10 cellular contexts compared by ENCODE assay signal in genomic region chr9:69548676-69549075, GRCh38.
DNase-seq lines count a peak whose midpoint lies in the region; ATAC-seq lines count a peak whose summit lies in the region.
"Had no signal": no experiment of that assay in that cellular context is flagged by ENCODE, and none has a peak within 500 bp of the region (broad histone marks: within the 10 kb centered on the region; RNA-seq: fewer than 3 reads in every experiment).

No MANE protein-coding gene starts in this region.

- H3K36me3 Mint-ChIP-seq in T-helper 17 cell (ENCODE audit: low read depth): no peaks in the 10 kb centered on the region
- H3K36me3 Mint-ChIP-seq: CD4-positive, alpha-beta memory T cell had no signal

- DNase-seq in COLO829 (ENCODE audit: low spot score): peak; percentile 74
- no peak for DNase-seq in T-helper 17 cell
- DNase-seq in inferior parietal cortex (ENCODE audit: extremely low spot score): peak; percentile 32
- DNase-seq in putamen (ENCODE audit: low spot score): peak; percentile 45
- no peak for DNase-seq in HCEC 1CT
- DNase-seq in activated CD4-positive, alpha-beta T cell treated with anti-CD3 and anti-CD28 coated beads for 4 hours: no peak
- DNase-seq: NCI-H446 treated with DMSO at 0.1 percent for 48 hours had no signal

- H3K27me3 Mint-ChIP-seq in T-helper 17 cell: peaks cover 41% of the 10 kb centered on the region

- no peaks in the 10 kb centered on the region for H3K9me3 ChIP-seq in T-helper 17 cell (ENCODE audit: control insufficient read depth, low read length, poor library complexity, severe bottlenecking)

- ATAC-seq in T-helper 17 cell (no peak), GM21737 (IDR thresholded peaks at IDR 0.05; ENCODE audit: unreplicated experiment) (no peak)

- no peak overlapping the region for H3K4me3 Mint-ChIP-seq in T-helper 17 cell
- H3K4me3 Mint-ChIP-seq: GM23338 had no signal

- peak overlapping the region; percentile 24 for H3K27ac Mint-ChIP-seq in T-helper 17 cell
- H3K27ac Mint-ChIP-seq: GM23338 had no signal

- H3K4me1 Mint-ChIP-seq in T-helper 17 cell: peaks cover 7% of the 10 kb centered on the region

Comparison
In these comparisons a context has a peak if more than half of its experiments do, and no peak if none do; other contexts are left out.
1. DNase-seq: peak in COLO829 (single experiment), inferior parietal cortex (single experiment) and putamen (single experiment); none in T-helper 17 cell (0 of 3), HCEC 1CT (single experiment) and activated CD4-positive, alpha-beta T cell treated with anti-CD3 and anti-CD28 coated beads for 4 hours (0 of 2).